ENCODE assay signal across 17 cellular contexts in the genomic region with DNA sequence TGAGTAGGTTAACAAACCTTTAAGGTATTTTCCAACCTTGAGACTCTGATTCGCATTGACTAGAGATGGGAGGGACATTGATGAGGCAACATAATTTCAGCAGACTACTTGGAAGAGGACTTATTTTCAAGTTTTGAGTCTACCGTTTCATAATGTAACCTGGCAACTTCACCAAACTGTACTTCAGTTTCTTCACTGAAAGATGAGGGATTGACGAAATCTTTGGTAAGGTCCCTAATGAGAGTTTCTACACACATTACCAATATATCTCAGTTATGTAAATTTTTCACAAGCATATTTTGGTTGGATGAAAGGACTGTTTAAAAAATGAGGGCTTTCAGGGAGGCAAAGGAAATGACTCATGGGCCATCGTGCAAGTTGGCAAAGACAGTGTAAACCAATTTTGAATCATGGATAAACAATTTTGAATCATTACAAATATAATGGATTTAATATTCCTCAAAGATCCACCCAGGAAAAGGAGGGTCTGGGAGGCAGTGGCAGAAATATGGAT. TPM values are rescaled to one million over a fixed set of nuclear protein-coding genes. Genes with fewer than 3 reads are reported as not detected.
DNase-seq lines count a peak whose midpoint lies in the region; ATAC-seq and TF ChIP-seq lines count a peak whose summit lies in the region.
"Had no signal": no experiment of that assay in that cellular context is flagged by ENCODE, and none has a peak within 500 bp of the region (broad histone marks: within the 10 kb centered on the region; RNA-seq: fewer than 3 reads in every experiment).

No MANE protein-coding gene starts in this region.

- no peak overlapping the region for H3K4me3 Mint-ChIP-seq in activated CD4-positive, alpha-beta T cell treated with anti-CD3 and anti-CD28 coated beads for 36 hours
- H3K4me3 Mint-ChIP-seq in activated T-cell treated with anti-CD3 and anti-CD28 coated beads, Interleukin-2, amount 50 U/mL, for 72 hours, result no peak overlapping the region
- H3K4me3 Mint-ChIP-seq: naive B cell had no signal

- no peaks in the 10 kb centered on the region for H3K36me3 ChIP-seq in adipocyte (ENCODE audit: control insufficient read depth, insufficient read depth, low read length, severe bottlenecking)
- H3K36me3 ChIP-seq: lower lobe of right lung, Peyer's patch, upper lobe of right lung had no signal

- ATAC-seq in activated CD4-positive, alpha-beta T cell treated with anti-CD3 and anti-CD28 coated beads for 36 hours, result no peak
- no peak for ATAC-seq in activated T-cell treated with anti-CD3 and anti-CD28 coated beads, Interleukin-2, amount 50 U/mL, for 72 hours (replicated peaks in 1 of 2)
- ATAC-seq: esophagus mucosa, lower lobe of right lung, upper lobe of right lung had no signal

- no peak for TF ChIP-seq CTCF in fibroblast of the aortic adventitia (IDR thresholded peaks at IDR 0.05; ENCODE audit: insufficient read depth, low read length)

- DNase-seq in AG08395 (ENCODE audit: low spot score) (peak; percentile 58), HCEC 1CT (peak; percentile 89), adipocyte (ENCODE audit: low read depth) (peak; percentile 32), fibroblast of the aortic adventitia (ENCODE audit: low read depth) (peak; percentile 37), D341Med (ENCODE audit: low spot score) (no peak), CD1c-positive myeloid dendritic cell (ENCODE audit: extremely low spot score) (no peak)
- no peak for DNase-seq in activated CD4-positive, alpha-beta T cell treated with anti-CD3 and anti-CD28 coated beads for 36 hours
- no peak for DNase-seq in activated T-cell treated with anti-CD3 and anti-CD28 coated beads, Interleukin-2, amount 50 U/mL, for 72 hours
- DNase-seq: AML-193; DMS153; lower lobe of right lung; naive B cell; NCI-H2081; Peyer's patch; stimulated activated naive CD4-positive, alpha-beta T cell; upper lobe of right lung had no signal

- CTCF ChIA-PET in activated CD4-positive, alpha-beta T cell treated with anti-CD3 and anti-CD28 coated beads for 36 hours (lab: Charles Lee), result no interaction called here

- H3K4me3 ChIP-seq in adipocyte (ENCODE audit: low read length), result no peak overlapping the region
- no peak overlapping the region for H3K4me3 ChIP-seq in fibroblast of the aortic adventitia (ENCODE audit: low read depth, low read length)
- H3K4me3 ChIP-seq: lower lobe of right lung, Peyer's patch, upper lobe of right lung had no signal

- no peaks in the 10 kb centered on the region for H3K9me3 Mint-ChIP-seq in activated CD4-positive, alpha-beta T cell treated with anti-CD3 and anti-CD28 coated beads for 36 hours (ENCODE audit: low read depth)
- peaks cover 2% of the 10 kb centered on the region in 2 donors for H3K9me3 Mint-ChIP-seq in activated T-cell treated with anti-CD3 and anti-CD28 coated beads, Interleukin-2, amount 50 U/mL, for 72 hours

- no peak overlapping the region for H3K27ac Mint-ChIP-seq in activated CD4-positive, alpha-beta T cell treated with anti-CD3 and anti-CD28 coated beads for 36 hours
- no peak overlapping the region for H3K27ac Mint-ChIP-seq in activated T-cell treated with anti-CD3 and anti-CD28 coated beads, Interleukin-2, amount 50 U/mL, for 72 hours
- H3K27ac Mint-ChIP-seq: naive B cell had no signal

- H3K4me1 ChIP-seq in adipocyte (ENCODE audit: control insufficient read depth, insufficient read depth, low read length), result peaks cover 7% of the 10 kb centered on the region
- H3K4me1 ChIP-seq: lower lobe of right lung, Peyer's patch, upper lobe of right lung had no signal

- H3K4me1 Mint-ChIP-seq in activated CD4-positive, alpha-beta T cell treated with anti-CD3 and anti-CD28 coated beads for 36 hours, result no peaks in the 10 kb centered on the region
- H3K4me1 Mint-ChIP-seq in activated T-cell treated with anti-CD3 and anti-CD28 coated beads, Interleukin-2, amount 50 U/mL, for 72 hours (ENCODE audit: low read depth), result no peaks in the 10 kb centered on the region
- H3K4me1 Mint-ChIP-seq: naive B cell had no signal

- no peak overlapping the region for H3K9ac ChIP-seq in adipocyte (ENCODE audit: low read length)

- POLR2A ChIA-PET in activated CD4-positive, alpha-beta T cell treated with anti-CD3 and anti-CD28 coated beads for 36 hours (lab: Charles Lee), result no interaction called here

- H3K27me3 Mint-ChIP-seq in activated CD4-positive, alpha-beta T cell treated with anti-CD3 and anti-CD28 coated beads for 36 hours, result peaks cover 2% of the 10 kb centered on the region
- no peaks in the 10 kb centered on the region for H3K27me3 Mint-ChIP-seq in activated T-cell treated with anti-CD3 and anti-CD28 coated beads, Interleukin-2, amount 50 U/mL, for 72 hours (ENCODE audit: low read depth)

- H3K36me3 Mint-ChIP-seq in activated CD4-positive, alpha-beta T cell treated with anti-CD3 and anti-CD28 coated beads for 36 hours (ENCODE audit: low read depth), result no peaks in the 10 kb centered on the region
- no peaks in the 10 kb centered on the region for H3K36me3 Mint-ChIP-seq in activated T-cell treated with anti-CD3 and anti-CD28 coated beads, Interleukin-2, amount 50 U/mL, for 72 hours (ENCODE audit: insufficient read depth in 2 of 2)
- H3K36me3 Mint-ChIP-seq: naive B cell had no signal

- intact Hi-C loops in activated CD4-positive, alpha-beta T cell treated with anti-CD3 and anti-CD28 coated beads for 36 hours (cut with DNase I, micrococcal nuclease), result no loop called here

- H3K27me3 ChIP-seq in adipocyte (replicated peaks; ENCODE audit: control insufficient read depth, insufficient read depth, low read length), result no peaks in the 10 kb centered on the region
- H3K27me3 ChIP-seq: Peyer's patch, upper lobe of right lung had no signal

- no peaks in the 10 kb centered on the region for H3K9me3 ChIP-seq in adipocyte (ENCODE audit: control insufficient read depth, low read length)
- H3K9me3 ChIP-seq: lower lobe of right lung, Peyer's patch, upper lobe of right lung had no signal

RNA-seq across cellular contexts. Expression of gene SEMA6D, which starts 28.7 kb away (rescaled TPM):
- total RNA-seq in fibroblast of the aortic adventitia (ENCODE audit: low replicate concordance), result 3.9 and 17.7 TPM in 2 replicates
- total RNA-seq in activated CD4-positive, alpha-beta T cell treated with anti-CD3 and anti-CD28 coated beads for 36 hours, result not detected
- not detected for total RNA-seq in activated T-cell treated with anti-CD3 and anti-CD28 coated beads, Interleukin-2, amount 50 U/mL, for 72 hours

Comparison
In these comparisons a context has a peak if more than half of its experiments do, and no peak if none do; other contexts are left out.
1. DNase-seq: peak in AG08395 (single experiment), HCEC 1CT (single experiment), adipocyte (single experiment) and fibroblast of the aortic adventitia (single experiment); none in activated CD4-positive, alpha-beta T cell treated with anti-CD3 and anti-CD28 coated beads for 36 hours (single experiment), D341Med (single experiment), CD1c-positive myeloid dendritic cell (single experiment) and activated T-cell treated with anti-CD3 and anti-CD28 coated beads, Interleukin-2, amount 50 U/mL, for 72 hours (0 of 2).